Comparison of ENCODE assay signal across 10 cellular contexts in the genomic region with DNA sequence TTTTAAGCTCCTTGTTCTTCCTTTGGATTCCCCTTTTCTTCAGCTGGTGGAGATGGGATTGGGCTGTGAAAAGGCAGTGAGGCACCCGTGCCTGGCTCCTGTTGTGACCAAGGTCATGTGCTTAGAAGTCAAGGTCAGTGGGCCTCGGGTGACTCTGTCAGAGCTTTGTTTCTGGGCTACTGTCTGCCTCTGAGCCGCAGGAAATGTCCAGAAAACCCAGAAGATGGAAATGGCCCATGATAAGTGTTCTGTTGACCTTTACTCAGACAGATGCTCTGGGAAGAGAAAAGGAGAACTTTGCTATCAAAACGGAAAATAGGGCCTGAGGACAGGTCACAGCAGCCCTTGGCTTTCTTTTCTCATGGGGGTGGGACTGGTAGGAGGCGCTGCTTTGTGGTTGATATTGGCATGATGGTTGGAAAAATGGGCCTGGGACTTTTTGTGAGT. TPM values are rescaled to one million over a fixed set of nuclear protein-coding genes. Genes with fewer than 3 reads are reported as not detected.
DNase-seq lines count a peak whose midpoint lies in the region; ATAC-seq and TF ChIP-seq lines count a peak whose summit lies in the region.
"Had no signal": no experiment of that assay in that cellular context is flagged by ENCODE, and none has a peak within 500 bp of the region (broad histone marks: within the 10 kb centered on the region; RNA-seq: fewer than 3 reads in every experiment).

No MANE protein-coding gene starts in this region.

- no peak for ATAC-seq in lung (ENCODE audit: insufficient read depth, low FRiP score)

- peak; percentile 11 for DNase-seq in stimulated activated CD4-positive, alpha-beta T cell treated with anti-CD3 and anti-CD28 coated beads, Interleukin-4, amount 100 ng/mL, for 1 hour
- no peak for DNase-seq in stimulated activated CD4-positive, alpha-beta T cell treated with anti-CD3 and anti-CD28 coated beads, Interleukin-12 subunit alpha, Interleukin-12 subunit beta, amount 100 ng/mL, for 4 hours
- DNase-seq in lung (ENCODE audit: low spot score) (no peak), smooth muscle cell (lab: John Stamatoyannopoulos, UW; ENCODE audit: unreplicated experiment) (no peak), NCI-H345 (lab: John Stamatoyannopoulos, UW) (no peak), globus pallidus (ENCODE audit: low spot score) (no peak), neuronal stem cell (ENCODE audit: low spot score) (no peak)
- DNase-seq: activated gamma-delta T cell treated with Interleukin-2 at 50 U/mL for 16 hours, DMS153 had no signal

- H3K9me3 Mint-ChIP-seq in activated naive CD4-positive, alpha-beta T cell treated with anti-CD3 and anti-CD28 coated beads, Interleukin-2, amount 50 U/mL, for 24 hours: no peaks in the 10 kb centered on the region

- H3K4me2 ChIP-seq in smooth muscle cell (no peak overlapping the region), neuronal stem cell (ENCODE audit: insufficient read depth, low read length, poor library complexity, severe bottlenecking) (no peak overlapping the region)

- no peak overlapping the region for H2AK5ac ChIP-seq in neuronal stem cell (ENCODE audit: low read depth, low read length)

- peaks cover 69% of the 10 kb centered on the region for H3K4me1 Mint-ChIP-seq in activated naive CD4-positive, alpha-beta T cell treated with anti-CD3 and anti-CD28 coated beads, Interleukin-2, amount 50 U/mL, for 24 hours

- H3K27ac ChIP-seq in lung (ENCODE audit: low read depth in 1 of 2, low read length in 1 of 2) (peak overlapping the region; percentile 25 to 57), smooth muscle cell (ENCODE audit: low read depth) (no peak overlapping the region), neuronal stem cell (replicated peaks; ENCODE audit: low read length) (no peak overlapping the region)

- no peak overlapping the region for H3K18ac ChIP-seq in neuronal stem cell (ENCODE audit: low read length)

- H4K91ac ChIP-seq in neuronal stem cell (ENCODE audit: low read depth, low read length, poor library complexity): no peak overlapping the region

- H3K4me3 ChIP-seq in lung (no peak overlapping the region), smooth muscle cell (no peak overlapping the region), neuronal stem cell (ENCODE audit: low read length in 2 of 2) (no peak overlapping the region)

- 32 to 40% methylated on average over 5 of the region's 5 CpGs for WGBS in lung, 2 donors
- WGBS in smooth muscle cell (ENCODE audit: low lambda C conversion rate): 82% methylated on average over 5 of the region's 5 CpGs
- WGBS in neuronal stem cell (ENCODE audit: extremely low coverage in 2 of 2, insufficient read length in 2 of 2, insufficient replicate concordance in 1 of 2), 2 donors: no CpG with 5 or more reads among the region's 5 CpGs

- TF ChIP-seq CTCF in lung (IDR thresholded peaks at IDR 0.05; ENCODE audit: control extremely low read depth, extremely low read depth) (no peak), smooth muscle cell (IDR thresholded peaks at IDR 0.05; ENCODE audit: borderline replicate concordance, insufficient read depth, poor library complexity, severe bottlenecking) (no peak)

- H3K4ac ChIP-seq in neuronal stem cell (ENCODE audit: low read length): no peak overlapping the region

- no peak overlapping the region for H2BK120ac ChIP-seq in neuronal stem cell (ENCODE audit: low read depth, low read length)

- peaks cover 69% of the 10 kb centered on the region for H4K20me1 ChIP-seq in smooth muscle cell (ENCODE audit: low read depth)

- H3K23ac ChIP-seq in neuronal stem cell (ENCODE audit: low read depth, low read length, poor library complexity): no peak overlapping the region

- H2BK5ac ChIP-seq in neuronal stem cell (ENCODE audit: low read length): no peak overlapping the region

- no peak overlapping the region for H2BK15ac ChIP-seq in neuronal stem cell (ENCODE audit: low read length)

- H3K9ac ChIP-seq in smooth muscle cell (ENCODE audit: low read depth): no peak overlapping the region
- H3K9ac ChIP-seq in neuronal stem cell (ENCODE audit: low read depth, low read length, poor library complexity): no peak overlapping the region

- peak overlapping the region; percentile 91 for H3K27ac Mint-ChIP-seq in activated naive CD4-positive, alpha-beta T cell treated with anti-CD3 and anti-CD28 coated beads, Interleukin-2, amount 50 U/mL, for 24 hours

- no peak overlapping the region for H3K14ac ChIP-seq in neuronal stem cell (ENCODE audit: low read length)

- no peaks in the 10 kb centered on the region for H3F3A ChIP-seq in smooth muscle cell (ENCODE audit: low read depth)

- H2AFZ ChIP-seq in smooth muscle cell (ENCODE audit: low read depth) (no peak overlapping the region), neuronal stem cell (ENCODE audit: low read length) (no peak overlapping the region)

- no peak overlapping the region for H2BK12ac ChIP-seq in neuronal stem cell (ENCODE audit: low read length)

- no peaks in the 10 kb centered on the region for H3K27me3 Mint-ChIP-seq in activated naive CD4-positive, alpha-beta T cell treated with anti-CD3 and anti-CD28 coated beads, Interleukin-2, amount 50 U/mL, for 24 hours

- H3K9me3 ChIP-seq in lung (ENCODE audit: control insufficient read depth in 2 of 2, insufficient read depth in 1 of 2, low read length in 1 of 2) (no peaks in the 10 kb centered on the region), smooth muscle cell (replicated peaks; ENCODE audit: low read depth) (no peaks in the 10 kb centered on the region), neuronal stem cell (replicated peaks in 1 of 2; ENCODE audit: control insufficient read depth in 2 of 2, insufficient read depth in 1 of 2, low read depth in 1 of 2, low read length in 2 of 2) (peaks cover 0 to 3% of the 10 kb centered on the region in 2 donors)

- peaks cover 58% of the 10 kb centered on the region for H3K79me2 ChIP-seq in smooth muscle cell (ENCODE audit: low read depth)

- H3K79me1 ChIP-seq in neuronal stem cell (ENCODE audit: low read depth, low read length): peaks cover 8% of the 10 kb centered on the region

- peak overlapping the region; percentile 94 for H3K4me3 Mint-ChIP-seq in activated naive CD4-positive, alpha-beta T cell treated with anti-CD3 and anti-CD28 coated beads, Interleukin-2, amount 50 U/mL, for 24 hours

- H3K4me1 ChIP-seq in lung (ENCODE audit: control insufficient read depth in 2 of 2, insufficient read depth in 2 of 2, low read length in 2 of 2): peaks cover 8 to 9% of the 10 kb centered on the region in 2 donors
- peaks cover 11% of the 10 kb centered on the region for H3K4me1 ChIP-seq in smooth muscle cell (ENCODE audit: low read depth)
- peaks cover 4 to 7% of the 10 kb centered on the region in 2 donors for H3K4me1 ChIP-seq in neuronal stem cell (ENCODE audit: control insufficient read depth in 2 of 2, insufficient read depth in 1 of 2, low read depth in 1 of 2, low read length in 2 of 2)

- H3K36me3 ChIP-seq in lung (ENCODE audit: control insufficient read depth in 2 of 2, insufficient read depth in 2 of 2, low read length in 2 of 2) (no peaks in the 10 kb centered on the region), smooth muscle cell (ENCODE audit: low read depth) (no peaks in the 10 kb centered on the region), neuronal stem cell (replicated peaks in 1 of 2; ENCODE audit: control insufficient read depth in 2 of 2, insufficient read depth in 2 of 2, low read length in 2 of 2) (no peaks in the 10 kb centered on the region)

- no peak overlapping the region for H4K8ac ChIP-seq in neuronal stem cell (ENCODE audit: low read depth, low read length)

- H3K27me3 ChIP-seq in lung (ENCODE audit: control insufficient read depth, insufficient read depth) (no peaks in the 10 kb centered on the region), smooth muscle cell (ENCODE audit: low read depth) (no peaks in the 10 kb centered on the region), neuronal stem cell (ENCODE audit: control insufficient read depth in 3 of 3, insufficient read depth in 3 of 3, low read depth in 1 of 3, low read length in 3 of 3) (peaks cover 0 to 30% (median 0%) of the 10 kb centered on the region in 3 experiments)

- H3K36me3 Mint-ChIP-seq in activated naive CD4-positive, alpha-beta T cell treated with anti-CD3 and anti-CD28 coated beads, Interleukin-2, amount 50 U/mL, for 24 hours: peaks cover 6% of the 10 kb centered on the region

RNA-seq across cellular contexts. Expression of gene ABCC1, which starts 2.9 kb away (rescaled TPM):
- total RNA-seq in lung (10 to 100 TPM; 40.7 to 41.5 TPM), smooth muscle cell (9.9 and 22.7 TPM in 2 replicates)
- polyA plus RNA-seq in lung (10 to 100 TPM; 12.4 to 22.0 TPM), smooth muscle cell (8.8 and 10.2 TPM in 2 replicates)
- polyA plus RNA-seq in neuronal stem cell (2013, experiment 1 of 2): 19.1 TPM
- 19.6 TPM for polyA plus RNA-seq in neuronal stem cell (2013, experiment 2 of 2)

Comparison
In these comparisons a context has a peak if more than half of its experiments do, and no peak if none do; other contexts are left out.
1. H3K27ac ChIP-seq: peak in lung (2 of 2); none in smooth muscle cell (single experiment) and neuronal stem cell (single experiment).